In genomic region chr3:122606330-122606729, GRCh38 we compare ENCODE assay signal across 23 cellular contexts. TPM values are rescaled to one million over a fixed set of nuclear protein-coding genes. Genes with fewer than 3 reads are reported as not detected.
A peak's percentile ranks its signal among the peaks of the same experiment; 100 is the strongest.
DNase-seq lines count a peak whose midpoint lies in the region; ATAC-seq and TF ChIP-seq lines count a peak whose summit lies in the region.
"Had no signal": no experiment of that assay in that cellular context is flagged by ENCODE, and none has a peak within 500 bp of the region (broad histone marks: within the 10 kb centered on the region; RNA-seq: fewer than 3 reads in every experiment).

No MANE protein-coding gene starts in this region.

- no peaks in the 10 kb centered on the region for H3K9me3 Mint-ChIP-seq in activated naive CD8-positive, alpha-beta T cell (ENCODE audit: low read depth)
- peaks cover 9% of the 10 kb centered on the region for H3K9me3 Mint-ChIP-seq in activated naive CD8-positive, alpha-beta T cell treated with anti-CD3 and anti-CD28 coated beads, Interleukin-2, amount 50 U/mL, for 24 hours
- H3K9me3 Mint-ChIP-seq in WTC11: peaks cover 5% of the 10 kb centered on the region; the same call in 1 of the 2 replicates
- H3K9me3 Mint-ChIP-seq in memory B cell: no peaks in the 10 kb centered on the region
- H3K9me3 Mint-ChIP-seq: CD4-positive, alpha-beta T cell had no signal

- no peak overlapping the region for H3K4me3 Mint-ChIP-seq in activated naive CD8-positive, alpha-beta T cell
- no peak overlapping the region for H3K4me3 Mint-ChIP-seq in activated naive CD8-positive, alpha-beta T cell treated with anti-CD3 and anti-CD28 coated beads, Interleukin-2, amount 50 U/mL, for 24 hours
- no peak overlapping the region for H3K4me3 Mint-ChIP-seq in WTC11
- H3K4me3 Mint-ChIP-seq in memory B cell: no peak overlapping the region
- H3K4me3 Mint-ChIP-seq: CD4-positive, alpha-beta T cell had no signal

- CTCF ChIA-PET in WTC11 (lab: Charles Lee): no interaction called here

- peak overlapping the region; percentile 5 for H3K27ac Mint-ChIP-seq in activated naive CD8-positive, alpha-beta T cell
- no peak overlapping the region for H3K27ac Mint-ChIP-seq in activated naive CD8-positive, alpha-beta T cell treated with anti-CD3 and anti-CD28 coated beads, Interleukin-2, amount 50 U/mL, for 24 hours
- no peak overlapping the region; the same call in 1 of the 2 replicates for H3K27ac Mint-ChIP-seq in WTC11
- H3K27ac Mint-ChIP-seq in memory B cell: peak overlapping the region; percentile 76
- H3K27ac Mint-ChIP-seq: CD4-positive, alpha-beta T cell had no signal

- H3K4me1 Mint-ChIP-seq in activated naive CD8-positive, alpha-beta T cell (ENCODE audit: low read depth): peaks cover 22% of the 10 kb centered on the region
- peaks cover 37% of the 10 kb centered on the region for H3K4me1 Mint-ChIP-seq in activated naive CD8-positive, alpha-beta T cell treated with anti-CD3 and anti-CD28 coated beads, Interleukin-2, amount 50 U/mL, for 24 hours
- peaks cover 6% of the 10 kb centered on the region for H3K4me1 Mint-ChIP-seq in WTC11
- H3K4me1 Mint-ChIP-seq in memory B cell: peaks cover 25% of the 10 kb centered on the region

- POLR2A ChIA-PET in WTC11 (lab: Charles Lee): no interaction called here

- TF ChIP-seq CTCF in WTC11 (IDR thresholded peaks at IDR 0.05): no peak

- peaks cover 18% of the 10 kb centered on the region for H3K36me3 Mint-ChIP-seq in activated naive CD8-positive, alpha-beta T cell
- peaks cover 25% of the 10 kb centered on the region for H3K36me3 Mint-ChIP-seq in activated naive CD8-positive, alpha-beta T cell treated with anti-CD3 and anti-CD28 coated beads, Interleukin-2, amount 50 U/mL, for 24 hours (ENCODE audit: low read depth)
- H3K36me3 Mint-ChIP-seq in WTC11: no peaks in the 10 kb centered on the region
- H3K36me3 Mint-ChIP-seq in memory B cell: peaks cover 38% of the 10 kb centered on the region

- ATAC-seq in activated naive CD8-positive, alpha-beta T cell treated with anti-CD3 and anti-CD28 coated beads, Interleukin-2, amount 50 U/mL, for 24 hours: no peak
- ATAC-seq in WTC11: peak; percentile 59
- no peak for ATAC-seq in memory B cell (ENCODE audit: low read depth)
- ATAC-seq in HG03097 (IDR thresholded peaks at IDR 0.05; ENCODE audit: low FRiP score, unreplicated experiment): no peak
- ATAC-seq: Panc1 had no signal

- no peaks in the 10 kb centered on the region for H3K27me3 Mint-ChIP-seq in activated naive CD8-positive, alpha-beta T cell
- H3K27me3 Mint-ChIP-seq in activated naive CD8-positive, alpha-beta T cell treated with anti-CD3 and anti-CD28 coated beads, Interleukin-2, amount 50 U/mL, for 24 hours: no peaks in the 10 kb centered on the region
- H3K27me3 Mint-ChIP-seq in WTC11 (ENCODE audit: low read depth) (no peaks in the 10 kb centered on the region), memory B cell (no peaks in the 10 kb centered on the region)
- H3K27me3 Mint-ChIP-seq: CD4-positive, alpha-beta T cell had no signal

- DNase-seq in activated naive CD8-positive, alpha-beta T cell treated with anti-CD3 and anti-CD28 coated beads, Interleukin-2, amount 50 U/mL, for 24 hours: no peak
- DNase-seq in WTC11 (ENCODE audit: low spot score) (no peak), memory B cell (ENCODE audit: low spot score in 2 of 2) (no peak), NCI-H2081 treated with DMSO at 0.1 percent for 48 hours (lab: John Stamatoyannopoulos, UW) (no peak), COLO668 (lab: John Stamatoyannopoulos, UW; ENCODE audit: unreplicated experiment) (no peak)
- DNase-seq: Caco-2; CD4-positive, alpha-beta T cell; DMS 273 treated with DMSO at 0.1 percent for 48 hours; DMS79 treated with DMSO at 0.1 percent for 48 hours; GF-D8; NCI-H1092; NCI-H1417 treated with DMSO at 0.1 percent for 48 hours; NCI-H187; NCI-H446 treated with DMSO at 0.1 percent for 48 hours; NCI-H526; NCI-H82; SHP77 had no signal

TF ChIP-seq in WTC11, 78 proteins besides CTCF, POLR2A, EP300 and RAD21 (continues in another document):
- no peak for TF ChIP-seq PRDM15 (CRISPR knock-in tag; IDR thresholded peaks at IDR 0.05)
- TF ChIP-seq IRF1 (CRISPR knock-in tag; IDR thresholded peaks at IDR 0.05): no peak
- TF ChIP-seq GABPB1 (CRISPR knock-in tag; IDR thresholded peaks at IDR 0.05): no peak
- no peak for TF ChIP-seq SMAD4 (CRISPR knock-in tag; IDR thresholded peaks at IDR 0.05)
- TF ChIP-seq, protein P1, sequence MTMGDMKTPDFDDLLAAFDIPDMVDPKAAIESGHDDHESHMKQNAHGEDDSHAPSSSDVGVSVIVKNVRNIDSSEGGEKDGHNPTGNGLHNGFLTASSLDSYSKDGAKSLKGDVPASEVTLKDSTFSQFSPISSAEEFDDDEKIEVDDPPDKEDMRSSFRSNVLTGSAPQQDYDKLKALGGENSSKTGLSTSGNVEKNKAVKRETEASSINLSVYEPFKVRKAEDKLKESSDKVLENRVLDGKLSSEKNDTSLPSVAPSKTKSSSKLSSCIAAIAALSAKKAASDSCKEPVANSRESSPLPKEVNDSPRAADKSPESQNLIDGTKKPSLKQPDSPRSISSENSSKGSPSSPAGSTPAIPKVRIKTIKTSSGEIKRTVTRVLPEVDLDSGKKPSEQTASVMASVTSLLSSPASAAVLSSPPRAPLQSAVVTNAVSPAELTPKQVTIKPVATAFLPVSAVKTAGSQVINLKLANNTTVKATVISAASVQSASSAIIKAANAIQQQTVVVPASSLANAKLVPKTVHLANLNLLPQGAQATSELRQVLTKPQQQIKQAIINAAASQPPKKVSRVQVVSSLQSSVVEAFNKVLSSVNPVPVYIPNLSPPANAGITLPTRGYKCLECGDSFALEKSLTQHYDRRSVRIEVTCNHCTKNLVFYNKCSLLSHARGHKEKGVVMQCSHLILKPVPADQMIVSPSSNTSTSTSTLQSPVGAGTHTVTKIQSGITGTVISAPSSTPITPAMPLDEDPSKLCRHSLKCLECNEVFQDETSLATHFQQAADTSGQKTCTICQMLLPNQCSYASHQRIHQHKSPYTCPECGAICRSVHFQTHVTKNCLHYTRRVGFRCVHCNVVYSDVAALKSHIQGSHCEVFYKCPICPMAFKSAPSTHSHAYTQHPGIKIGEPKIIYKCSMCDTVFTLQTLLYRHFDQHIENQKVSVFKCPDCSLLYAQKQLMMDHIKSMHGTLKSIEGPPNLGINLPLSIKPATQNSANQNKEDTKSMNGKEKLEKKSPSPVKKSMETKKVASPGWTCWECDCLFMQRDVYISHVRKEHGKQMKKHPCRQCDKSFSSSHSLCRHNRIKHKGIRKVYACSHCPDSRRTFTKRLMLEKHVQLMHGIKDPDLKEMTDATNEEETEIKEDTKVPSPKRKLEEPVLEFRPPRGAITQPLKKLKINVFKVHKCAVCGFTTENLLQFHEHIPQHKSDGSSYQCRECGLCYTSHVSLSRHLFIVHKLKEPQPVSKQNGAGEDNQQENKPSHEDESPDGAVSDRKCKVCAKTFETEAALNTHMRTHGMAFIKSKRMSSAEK (CRISPR knock-in tag; IDR thresholded peaks at IDR 0.05; ENCODE audit: borderline replicate concordance): no peak

RNA-seq across cellular contexts. Expression of gene PARP15, which starts 28.9 kb away (rescaled TPM):
- total RNA-seq in WTC11 (2021): 0.15 to 0.39 TPM (median 0.37 TPM) in 3 replicates
- total RNA-seq: A172, HT-29, SK-MEL-5 had no signal

RNA-seq across cellular contexts. Expression of gene DTX3L, which starts 42.2 kb away (rescaled TPM):
- total RNA-seq in WTC11 (2021): 4.4 to 4.9 TPM (median 4.6 TPM) in 3 replicates

RNA-seq across cellular contexts. Expression of gene PARP9, which starts 42.2 kb away (rescaled TPM):
- 1.8 to 2.1 TPM (median 1.9 TPM) in 3 replicates for total RNA-seq in WTC11 (2021)

Comparison
In these comparisons a context has a peak if more than half of its experiments do, and no peak if none do; other contexts are left out.
1. H3K27ac Mint-ChIP-seq: peak in activated naive CD8-positive, alpha-beta T cell (single experiment) and memory B cell (single experiment); none in activated naive CD8-positive, alpha-beta T cell treated with anti-CD3 and anti-CD28 coated beads, Interleukin-2, amount 50 U/mL, for 24 hours (single experiment) and WTC11 (single experiment).